8 cellular contexts compared by ENCODE assay signal in the genomic region with DNA sequence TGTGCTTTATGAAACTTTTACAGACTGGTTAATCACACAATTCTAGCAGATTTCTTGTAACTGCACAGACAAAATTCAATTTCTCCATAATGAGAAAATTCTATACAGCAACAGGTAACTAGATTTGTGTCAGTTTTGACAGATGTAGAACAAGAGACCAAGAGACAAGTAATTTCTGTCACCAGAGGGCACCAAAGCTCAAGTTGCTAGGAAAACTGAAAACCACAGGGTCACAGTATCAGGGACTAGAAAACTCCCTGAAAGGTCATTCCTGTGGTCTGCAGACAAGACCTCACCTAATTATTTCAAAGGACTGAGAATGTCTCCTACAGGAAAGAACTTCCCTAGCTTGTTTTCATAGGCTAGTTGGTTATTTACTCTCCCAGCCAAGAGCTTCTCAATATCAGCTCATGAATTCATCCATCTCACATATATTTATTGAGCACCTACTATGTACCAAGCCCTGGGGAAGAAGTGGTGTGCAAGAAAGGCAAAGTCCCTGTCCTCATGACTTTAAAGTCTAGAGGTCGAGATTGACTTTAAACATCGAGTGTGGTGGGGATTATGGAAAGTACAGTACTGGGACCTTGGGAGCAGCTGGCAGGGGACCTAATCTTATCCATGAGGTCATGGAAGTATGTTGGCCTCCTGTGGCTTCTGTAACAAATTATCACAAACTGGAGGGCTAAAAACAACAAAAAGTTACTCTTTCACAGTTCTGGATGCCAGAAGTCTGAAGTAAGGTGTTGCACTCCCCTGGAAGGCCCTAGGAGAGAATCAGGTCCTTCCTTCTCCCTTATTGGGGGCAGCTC. TPM values are rescaled to one million over a fixed set of nuclear protein-coding genes. Genes with fewer than 3 reads are reported as not detected.
DNase-seq lines count a peak whose midpoint lies in the region; ATAC-seq and TF ChIP-seq lines count a peak whose summit lies in the region.

No MANE protein-coding gene starts in this region.

- intact Hi-C loops in PC-9 (cut with micrococcal nuclease; ENCODE audit: unreplicated experiment): loop anchor here (1.0 to 2.0 kb wide), 4 partner anchors 42 to 756 kb away; no protein-coding TSS in a partner anchor
- intact Hi-C loops in colonic mucosa (cut with DNase I): loop anchor here (1.0 kb wide), 1 partner anchor 48 kb away; no protein-coding TSS in a partner anchor

- H2AFZ ChIP-seq in PC-9: no peak overlapping the region

- H3K4me1 Mint-ChIP-seq in activated naive CD8-positive, alpha-beta T cell treated with anti-CD3 and anti-CD28 coated beads, Interleukin-2, amount 50 U/mL, for 24 hours: peaks cover 12% of the 10 kb centered on the region
- H3K4me1 Mint-ChIP-seq in activated naive CD8-positive, alpha-beta T cell treated with anti-CD3 and anti-CD28 coated beads for 36 hours: peaks cover 7% of the 10 kb centered on the region
- peaks cover 14% of the 10 kb centered on the region for H3K4me1 Mint-ChIP-seq in stimulated activated effector memory CD8-positive, alpha-beta T cell treated with anti-CD3 and anti-CD28 coated beads, Interleukin-12 subunit alpha, Interleukin-12 subunit beta, amount 100 ng/mL, for 72 hours

- H3K9me3 ChIP-seq in PC-9 (ENCODE audit: insufficient read depth, low read depth): no peaks in the 10 kb centered on the region; the same call in 1 of the 2 replicates
- no peaks in the 10 kb centered on the region for H3K9me3 ChIP-seq in colonic mucosa
- H3K9me3 ChIP-seq in liver (ENCODE audit: control insufficient read depth in 4 of 4, low read length in 3 of 4): no peaks in the 10 kb centered on the region

- no TSS peak for BruUV-seq in PC-9 (replicated peaks; lab: Mats Ljungman, UMichigan)

- H3K27ac ChIP-seq in PC-9: no peak overlapping the region
- no peak overlapping the region for H3K27ac ChIP-seq in colonic mucosa
- no peak overlapping the region for H3K27ac ChIP-seq in liver (ENCODE audit: low read depth in 1 of 2, low read length in 2 of 2)

- CTCF ChIA-PET in PC-9 (lab: Charles Lee): interaction anchor here (0.5 to 1.5 kb wide), 14 partner anchors 14 to 573 kb away, joined by 3 to 8 read pairs (median 4); no protein-coding TSS in a partner anchor

- no peak overlapping the region for H3K4me3 Mint-ChIP-seq in activated naive CD8-positive, alpha-beta T cell treated with anti-CD3 and anti-CD28 coated beads, Interleukin-2, amount 50 U/mL, for 24 hours
- no peak overlapping the region for H3K4me3 Mint-ChIP-seq in activated naive CD8-positive, alpha-beta T cell treated with anti-CD3 and anti-CD28 coated beads for 36 hours
- no peak overlapping the region for H3K4me3 Mint-ChIP-seq in stimulated activated effector memory CD8-positive, alpha-beta T cell treated with anti-CD3 and anti-CD28 coated beads, Interleukin-12 subunit alpha, Interleukin-12 subunit beta, amount 100 ng/mL, for 72 hours

- peak; percentile 91 to 92 for TF ChIP-seq RAD21 in liver (IDR thresholded peaks at IDR 0.05)

- H3F3A ChIP-seq in PC-9 (ENCODE audit: insufficient read depth, low read depth): peaks cover 23% of the 10 kb centered on the region

- no peaks in the 10 kb centered on the region for H3K79me2 ChIP-seq in PC-9 (ENCODE audit: low read depth)

- no peaks in the 10 kb centered on the region for H3K36me3 ChIP-seq in PC-9 (ENCODE audit: low read depth)
- H3K36me3 ChIP-seq in colonic mucosa: no peaks in the 10 kb centered on the region
- H3K36me3 ChIP-seq in liver (ENCODE audit: control insufficient read depth in 4 of 4, insufficient read depth in 3 of 4, low read depth in 1 of 4, low read length in 3 of 4): no peaks in the 10 kb centered on the region

- H3K4me3 ChIP-seq in PC-9 (no peak overlapping the region), colonic mucosa (no peak overlapping the region), liver (ENCODE audit: low read depth in 1 of 3, low read length in 3 of 3) (no peak overlapping the region)

- H3K27me3 ChIP-seq in PC-9 (ENCODE audit: insufficient read depth, low read depth) (no peaks in the 10 kb centered on the region), colonic mucosa (no peaks in the 10 kb centered on the region), liver (ENCODE audit: control insufficient read depth in 4 of 4, insufficient read depth in 4 of 4, low read length in 3 of 4) (no peaks in the 10 kb centered on the region)

- no peak overlapping the region for H3K4me2 ChIP-seq in PC-9

- peaks cover 6% of the 10 kb centered on the region for H3K27me3 Mint-ChIP-seq in activated naive CD8-positive, alpha-beta T cell treated with anti-CD3 and anti-CD28 coated beads, Interleukin-2, amount 50 U/mL, for 24 hours
- peaks cover 17% of the 10 kb centered on the region for H3K27me3 Mint-ChIP-seq in activated naive CD8-positive, alpha-beta T cell treated with anti-CD3 and anti-CD28 coated beads for 36 hours

- POLR2A ChIA-PET in PC-9 (lab: Charles Lee; ENCODE audit: unreplicated experiment): interaction anchor here (0.6 kb wide), 2 partner anchors 426 to 654 kb away, joined by 3 read pairs; no protein-coding TSS in a partner anchor

- peak; percentile 30 for DNase-seq in activated naive CD8-positive, alpha-beta T cell treated with anti-CD3 and anti-CD28 coated beads, Interleukin-2, amount 50 U/mL, for 24 hours
- DNase-seq in activated naive CD8-positive, alpha-beta T cell treated with anti-CD3 and anti-CD28 coated beads for 36 hours: no peak
- DNase-seq in HuH-7 (ENCODE audit: low spot score): peak; percentile 42
- DNase-seq in PC-9: peak; percentile 56 to 85
- DNase-seq in colonic mucosa: peak; percentile 62
- DNase-seq in stimulated activated effector memory CD8-positive, alpha-beta T cell treated with anti-CD3 and anti-CD28 coated beads, Interleukin-12 subunit alpha, Interleukin-12 subunit beta, amount 100 ng/mL, for 72 hours (ENCODE audit: low spot score in 2 of 2): no peak
- no peak for DNase-seq in mesenteric fat pad (ENCODE audit: low spot score)

- H3K36me3 Mint-ChIP-seq in activated naive CD8-positive, alpha-beta T cell treated with anti-CD3 and anti-CD28 coated beads, Interleukin-2, amount 50 U/mL, for 24 hours (ENCODE audit: low read depth): peaks cover 3% of the 10 kb centered on the region
- peaks cover 6% of the 10 kb centered on the region for H3K36me3 Mint-ChIP-seq in activated naive CD8-positive, alpha-beta T cell treated with anti-CD3 and anti-CD28 coated beads for 36 hours
- no peaks in the 10 kb centered on the region for H3K36me3 Mint-ChIP-seq in stimulated activated effector memory CD8-positive, alpha-beta T cell treated with anti-CD3 and anti-CD28 coated beads, Interleukin-12 subunit alpha, Interleukin-12 subunit beta, amount 100 ng/mL, for 72 hours

- H3K27ac Mint-ChIP-seq in activated naive CD8-positive, alpha-beta T cell treated with anti-CD3 and anti-CD28 coated beads, Interleukin-2, amount 50 U/mL, for 24 hours: no peak overlapping the region
- no peak overlapping the region for H3K27ac Mint-ChIP-seq in activated naive CD8-positive, alpha-beta T cell treated with anti-CD3 and anti-CD28 coated beads for 36 hours
- no peak overlapping the region for H3K27ac Mint-ChIP-seq in stimulated activated effector memory CD8-positive, alpha-beta T cell treated with anti-CD3 and anti-CD28 coated beads, Interleukin-12 subunit alpha, Interleukin-12 subunit beta, amount 100 ng/mL, for 72 hours

- peak; percentile 58 for ATAC-seq in activated naive CD8-positive, alpha-beta T cell treated with anti-CD3 and anti-CD28 coated beads, Interleukin-2, amount 50 U/mL, for 24 hours
- ATAC-seq in stimulated activated effector memory CD8-positive, alpha-beta T cell treated with anti-CD3 and anti-CD28 coated beads, Interleukin-12 subunit alpha, Interleukin-12 subunit beta, amount 100 ng/mL, for 72 hours: no peak

- WGBS in liver: 27% methylated on average over 2 of the region's 2 CpGs

- H3K4me1 ChIP-seq in PC-9 (replicated peaks; ENCODE audit: insufficient read depth): peaks cover 50% of the 10 kb centered on the region
- no peaks in the 10 kb centered on the region for H3K4me1 ChIP-seq in colonic mucosa
- H3K4me1 ChIP-seq in liver (ENCODE audit: control insufficient read depth in 4 of 4, insufficient read depth in 4 of 4, low read length in 3 of 4): peaks cover 0 to 3% (median 0%) of the 10 kb centered on the region in 4 donors

- TF ChIP-seq CTCF in PC-9 (conservative IDR thresholded peaks at IDR 0.05): peak; percentile 80
- peak; percentile 59 for TF ChIP-seq CTCF in colonic mucosa (IDR thresholded peaks at IDR 0.05)
- peak; percentile 64 for TF ChIP-seq CTCF in liver (IDR thresholded peaks at IDR 0.05; ENCODE audit: low read depth, low read length, missing input control)

- H3K9ac ChIP-seq in colonic mucosa (ENCODE audit: low read depth in 2 of 2, low read length in 2 of 2) (no peak overlapping the region), liver (ENCODE audit: low read depth in 1 of 2, low read length in 2 of 2) (no peak overlapping the region)

- H3K9me3 Mint-ChIP-seq in activated naive CD8-positive, alpha-beta T cell treated with anti-CD3 and anti-CD28 coated beads, Interleukin-2, amount 50 U/mL, for 24 hours: peaks cover 5% of the 10 kb centered on the region
- peaks cover 5% of the 10 kb centered on the region for H3K9me3 Mint-ChIP-seq in activated naive CD8-positive, alpha-beta T cell treated with anti-CD3 and anti-CD28 coated beads for 36 hours
- peaks cover 4% of the 10 kb centered on the region for H3K9me3 Mint-ChIP-seq in stimulated activated effector memory CD8-positive, alpha-beta T cell treated with anti-CD3 and anti-CD28 coated beads, Interleukin-12 subunit alpha, Interleukin-12 subunit beta, amount 100 ng/mL, for 72 hours

- no peaks in the 10 kb centered on the region for H4K20me1 ChIP-seq in PC-9 (ENCODE audit: insufficient read depth)

- H3K9me2 ChIP-seq in PC-9 (ENCODE audit: insufficient read depth): no peaks in the 10 kb centered on the region

TF ChIP-seq in liver, 16 proteins besides CTCF, POLR2A, EP300 and RAD21 (continues in another document):
- TF ChIP-seq RXRA (IDR thresholded peaks at IDR 0.05): peak; percentile 10 to 28
- no peak for TF ChIP-seq EGR1 (IDR thresholded peaks at IDR 0.05; ENCODE audit: low read depth in 2 of 2)
- TF ChIP-seq NR2F2 (IDR thresholded peaks at IDR 0.05): peak; percentile 34
- TF ChIP-seq HNF4G (IDR thresholded peaks at IDR 0.05): no peak
- peak in 1 of 2 donors; percentile 15 for TF ChIP-seq HNF4A (conservative IDR thresholded peaks at IDR 0.05)
- TF ChIP-seq YY1 (IDR thresholded peaks at IDR 0.05): no peak
- no peak for TF ChIP-seq FOXA1 (IDR thresholded peaks at IDR 0.05)

RNA-seq across cellular contexts. Expression of a gene that starts 47.8 kb away (rescaled TPM):
- total RNA-seq in activated naive CD8-positive, alpha-beta T cell treated with anti-CD3 and anti-CD28 coated beads for 36 hours: 10 to 100 TPM; 12.2 to 14.1 TPM
- total RNA-seq in PC-9 (2021): 31.7 and 36.5 TPM in 2 replicates
- total RNA-seq in colonic mucosa: 10 to 100 TPM; 25.5 to 29.5 TPM
- total RNA-seq in liver: 10 to 100 TPM; 13.3 to 81.7 TPM
- 10 to 100 TPM; 12.9 to 22.6 TPM for polyA plus RNA-seq in liver
- 81.0 TPM for total RNA-seq in mesenteric fat pad

Comparison
In these comparisons a context has a peak if more than half of its experiments do, and no peak if none do; other contexts are left out.
1. DNase-seq: peak in activated naive CD8-positive, alpha-beta T cell treated with anti-CD3 and anti-CD28 coated beads, Interleukin-2, amount 50 U/mL, for 24 hours (single experiment), HuH-7 (single experiment), PC-9 (2 of 2) and colonic mucosa (single experiment); none in activated naive CD8-positive, alpha-beta T cell treated with anti-CD3 and anti-CD28 coated beads for 36 hours (single experiment), stimulated activated effector memory CD8-positive, alpha-beta T cell treated with anti-CD3 and anti-CD28 coated beads, Interleukin-12 subunit alpha, Interleukin-12 subunit beta, amount 100 ng/mL, for 72 hours (0 of 2) and mesenteric fat pad (single experiment).
2. Peak in every context shown above with its lines, with median percentiles within 50 percentile points of each other: CTCF ChIP-seq.